ENCODE assay signal across 2 cellular contexts in the genomic region with DNA sequence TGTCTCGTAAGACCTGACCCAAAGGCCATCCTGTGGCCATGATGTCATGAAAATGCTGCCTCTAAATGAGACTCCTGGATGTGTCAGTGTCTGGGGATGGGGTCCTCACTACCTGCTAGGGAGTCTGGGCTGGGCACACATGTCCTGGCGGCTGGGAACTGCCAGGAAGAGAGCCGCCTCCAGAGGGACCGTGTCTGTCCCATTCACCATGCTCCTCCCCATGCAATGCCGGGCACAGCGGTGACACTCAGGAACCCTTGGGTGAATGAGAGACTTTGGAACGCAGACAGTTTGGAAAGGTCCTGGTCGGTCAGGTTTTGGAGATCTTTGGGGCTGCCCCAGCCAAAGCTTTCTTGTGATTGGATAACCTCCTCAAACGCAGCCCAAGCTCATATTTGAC.
TF ChIP-seq lines count a peak whose summit lies in the region.

No MANE protein-coding gene starts in this region.

TF ChIP-seq in HCT116, 20 proteins besides CTCF, POLR2A, EP300 and RAD21:
- TF ChIP-seq SRF (IDR thresholded peaks at IDR 0.05; ENCODE audit: low read depth) (no peak), SIN3A (IDR thresholded peaks at IDR 0.05; ENCODE audit: low read depth) (no peak), EZH2phosphoT487 (IDR thresholded peaks at IDR 0.05; ENCODE audit: borderline replicate concordance) (no peak), POLR2AphosphoS5 (IDR thresholded peaks at IDR 0.05; ENCODE audit: low read depth, low read length) (no peak), YY1 (IDR thresholded peaks at IDR 0.05; ENCODE audit: extremely low read depth, insufficient replicate concordance, low read depth, low read length) (no peak), ZFX (IDR thresholded peaks at IDR 0.05) (no peak), ELF1 (IDR thresholded peaks at IDR 0.05; ENCODE audit: borderline replicate concordance, low read depth) (no peak), EGR1 (IDR thresholded peaks at IDR 0.05; ENCODE audit: low read depth) (no peak), FOSL1 (IDR thresholded peaks at IDR 0.05; ENCODE audit: low read depth) (no peak), JUND (IDR thresholded peaks at IDR 0.05) (no peak), CBX3 (IDR thresholded peaks at IDR 0.05; ENCODE audit: low read depth) (no peak), TCF7L2 (IDR thresholded peaks at IDR 0.05; ENCODE audit: borderline replicate concordance, extremely low read depth, insufficient read depth, insufficient read length) (no peak), CEBPB (IDR thresholded peaks at IDR 0.05; ENCODE audit: low read depth) (no peak), ZNF274 (IDR thresholded peaks at IDR 0.05; ENCODE audit: low read depth, low read length) (no peak), SP1 (IDR thresholded peaks at IDR 0.05; ENCODE audit: low read depth) (no peak)
- TF ChIP-seq, protein P1, sequence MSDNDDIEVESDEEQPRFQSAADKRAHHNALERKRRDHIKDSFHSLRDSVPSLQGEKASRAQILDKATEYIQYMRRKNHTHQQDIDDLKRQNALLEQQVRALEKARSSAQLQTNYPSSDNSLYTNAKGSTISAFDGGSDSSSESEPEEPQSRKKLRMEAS (IDR thresholded peaks at IDR 0.05): no peak
- TF ChIP-seq, protein P2, sequence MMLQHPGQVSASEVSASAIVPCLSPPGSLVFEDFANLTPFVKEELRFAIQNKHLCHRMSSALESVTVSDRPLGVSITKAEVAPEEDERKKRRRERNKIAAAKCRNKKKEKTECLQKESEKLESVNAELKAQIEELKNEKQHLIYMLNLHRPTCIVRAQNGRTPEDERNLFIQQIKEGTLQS (IDR thresholded peaks at IDR 0.05): no peak
- TF ChIP-seq, protein P3, sequence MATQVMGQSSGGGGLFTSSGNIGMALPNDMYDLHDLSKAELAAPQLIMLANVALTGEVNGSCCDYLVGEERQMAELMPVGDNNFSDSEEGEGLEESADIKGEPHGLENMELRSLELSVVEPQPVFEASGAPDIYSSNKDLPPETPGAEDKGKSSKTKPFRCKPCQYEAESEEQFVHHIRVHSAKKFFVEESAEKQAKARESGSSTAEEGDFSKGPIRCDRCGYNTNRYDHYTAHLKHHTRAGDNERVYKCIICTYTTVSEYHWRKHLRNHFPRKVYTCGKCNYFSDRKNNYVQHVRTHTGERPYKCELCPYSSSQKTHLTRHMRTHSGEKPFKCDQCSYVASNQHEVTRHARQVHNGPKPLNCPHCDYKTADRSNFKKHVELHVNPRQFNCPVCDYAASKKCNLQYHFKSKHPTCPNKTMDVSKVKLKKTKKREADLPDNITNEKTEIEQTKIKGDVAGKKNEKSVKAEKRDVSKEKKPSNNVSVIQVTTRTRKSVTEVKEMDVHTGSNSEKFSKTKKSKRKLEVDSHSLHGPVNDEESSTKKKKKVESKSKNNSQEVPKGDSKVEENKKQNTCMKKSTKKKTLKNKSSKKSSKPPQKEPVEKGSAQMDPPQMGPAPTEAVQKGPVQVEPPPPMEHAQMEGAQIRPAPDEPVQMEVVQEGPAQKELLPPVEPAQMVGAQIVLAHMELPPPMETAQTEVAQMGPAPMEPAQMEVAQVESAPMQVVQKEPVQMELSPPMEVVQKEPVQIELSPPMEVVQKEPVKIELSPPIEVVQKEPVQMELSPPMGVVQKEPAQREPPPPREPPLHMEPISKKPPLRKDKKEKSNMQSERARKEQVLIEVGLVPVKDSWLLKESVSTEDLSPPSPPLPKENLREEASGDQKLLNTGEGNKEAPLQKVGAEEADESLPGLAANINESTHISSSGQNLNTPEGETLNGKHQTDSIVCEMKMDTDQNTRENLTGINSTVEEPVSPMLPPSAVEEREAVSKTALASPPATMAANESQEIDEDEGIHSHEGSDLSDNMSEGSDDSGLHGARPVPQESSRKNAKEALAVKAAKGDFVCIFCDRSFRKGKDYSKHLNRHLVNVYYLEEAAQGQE (IDR thresholded peaks at IDR 0.05; ENCODE audit: low read depth): no peak

TF ChIP-seq in H1, 55 proteins besides CTCF, POLR2A, EP300 and RAD21:
- TF ChIP-seq EGR1 (IDR thresholded peaks at IDR 0.05; ENCODE audit: borderline replicate concordance, low read depth, low read length) (no peak), TCF12 (IDR thresholded peaks at IDR 0.05; ENCODE audit: low read depth, low read length) (no peak), BRCA1 (IDR thresholded peaks at IDR 0.05; ENCODE audit: low read depth, low read length) (no peak), HDAC2 (IDR thresholded peaks at IDR 0.05; ENCODE audit: borderline replicate concordance in 1 of 2, low read depth in 2 of 2, low read length in 2 of 2) (no peak), CBX8 (IDR thresholded peaks at IDR 0.05; ENCODE audit: borderline replicate concordance, low read depth, low read length) (no peak), HDAC6 (IDR thresholded peaks at IDR 0.05; ENCODE audit: low read depth, low read length) (no peak), KDM4A (IDR thresholded peaks at IDR 0.05; ENCODE audit: low read depth, low read length, severe bottlenecking) (no peak), YY1 (IDR thresholded peaks at IDR 0.05; ENCODE audit: low read depth, low read length) (no peak), SP1 (IDR thresholded peaks at IDR 0.05; ENCODE audit: low read depth, low read length) (no peak), TEAD4 (IDR thresholded peaks at IDR 0.05; ENCODE audit: low read depth, low read length) (no peak), SRF (IDR thresholded peaks at IDR 0.05; ENCODE audit: low read depth, low read length) (no peak)
- TF ChIP-seq, protein P1 (IDR thresholded peaks at IDR 0.05): no peak
TF ChIP-seq in H1: peak in this region for 0.
